In genomic region chr4:122775987-122776836, GRCh38 we compare ENCODE assay signal across 1 cellular context.
TF ChIP-seq lines count a peak whose summit lies in the region.

No MANE protein-coding gene starts in this region.

TF ChIP-seq in IMR-90, 13 proteins besides CTCF, POLR2A, EP300 and RAD21:
- TF ChIP-seq CHD1 (IDR thresholded peaks at IDR 0.05; ENCODE audit: low read depth, low read length) (no peak), FOS (IDR thresholded peaks at IDR 0.05; ENCODE audit: low read depth, low read length) (no peak), RFX5 (IDR thresholded peaks at IDR 0.05; ENCODE audit: low read depth, low read length) (no peak), MAFK (IDR thresholded peaks at IDR 0.05; ENCODE audit: low read depth, low read length) (no peak), NFE2L2 (IDR thresholded peaks at IDR 0.05; ENCODE audit: low read depth, low read length) (no peak), BHLHE40 (IDR thresholded peaks at IDR 0.05; ENCODE audit: low read depth, low read length) (no peak), MAZ (IDR thresholded peaks at IDR 0.05; ENCODE audit: borderline replicate concordance, low read depth, low read length) (no peak)
